1 cellular context compared by ENCODE assay signal in the genomic region with DNA sequence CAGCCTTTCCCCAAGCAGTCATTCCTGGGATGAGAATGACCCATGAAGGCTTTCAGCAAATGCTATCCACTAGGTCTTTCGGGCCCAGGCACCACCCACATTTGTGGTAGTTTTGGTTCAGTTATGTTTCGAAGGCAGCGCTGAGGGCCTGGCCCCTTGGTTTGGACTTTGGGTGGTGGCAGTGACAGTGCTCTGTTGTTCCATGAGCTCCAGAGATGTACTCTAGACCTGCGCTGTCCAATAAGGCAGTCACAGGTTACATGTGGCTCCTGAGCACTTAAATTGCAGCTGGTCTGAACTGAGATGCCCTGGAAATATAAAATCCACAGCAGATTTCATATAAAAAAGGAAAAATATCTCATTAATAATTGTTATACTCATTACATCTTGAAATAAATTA.
A peak's percentile ranks its signal among the peaks of the same experiment; 100 is the strongest.
TF ChIP-seq lines count a peak whose summit lies in the region.

No MANE protein-coding gene starts in this region.

TF ChIP-seq in HepG2, 621 proteins besides CTCF, POLR2A, EP300 and RAD21 (continued from another document and continues in another):
- TF ChIP-seq, protein P1, sequence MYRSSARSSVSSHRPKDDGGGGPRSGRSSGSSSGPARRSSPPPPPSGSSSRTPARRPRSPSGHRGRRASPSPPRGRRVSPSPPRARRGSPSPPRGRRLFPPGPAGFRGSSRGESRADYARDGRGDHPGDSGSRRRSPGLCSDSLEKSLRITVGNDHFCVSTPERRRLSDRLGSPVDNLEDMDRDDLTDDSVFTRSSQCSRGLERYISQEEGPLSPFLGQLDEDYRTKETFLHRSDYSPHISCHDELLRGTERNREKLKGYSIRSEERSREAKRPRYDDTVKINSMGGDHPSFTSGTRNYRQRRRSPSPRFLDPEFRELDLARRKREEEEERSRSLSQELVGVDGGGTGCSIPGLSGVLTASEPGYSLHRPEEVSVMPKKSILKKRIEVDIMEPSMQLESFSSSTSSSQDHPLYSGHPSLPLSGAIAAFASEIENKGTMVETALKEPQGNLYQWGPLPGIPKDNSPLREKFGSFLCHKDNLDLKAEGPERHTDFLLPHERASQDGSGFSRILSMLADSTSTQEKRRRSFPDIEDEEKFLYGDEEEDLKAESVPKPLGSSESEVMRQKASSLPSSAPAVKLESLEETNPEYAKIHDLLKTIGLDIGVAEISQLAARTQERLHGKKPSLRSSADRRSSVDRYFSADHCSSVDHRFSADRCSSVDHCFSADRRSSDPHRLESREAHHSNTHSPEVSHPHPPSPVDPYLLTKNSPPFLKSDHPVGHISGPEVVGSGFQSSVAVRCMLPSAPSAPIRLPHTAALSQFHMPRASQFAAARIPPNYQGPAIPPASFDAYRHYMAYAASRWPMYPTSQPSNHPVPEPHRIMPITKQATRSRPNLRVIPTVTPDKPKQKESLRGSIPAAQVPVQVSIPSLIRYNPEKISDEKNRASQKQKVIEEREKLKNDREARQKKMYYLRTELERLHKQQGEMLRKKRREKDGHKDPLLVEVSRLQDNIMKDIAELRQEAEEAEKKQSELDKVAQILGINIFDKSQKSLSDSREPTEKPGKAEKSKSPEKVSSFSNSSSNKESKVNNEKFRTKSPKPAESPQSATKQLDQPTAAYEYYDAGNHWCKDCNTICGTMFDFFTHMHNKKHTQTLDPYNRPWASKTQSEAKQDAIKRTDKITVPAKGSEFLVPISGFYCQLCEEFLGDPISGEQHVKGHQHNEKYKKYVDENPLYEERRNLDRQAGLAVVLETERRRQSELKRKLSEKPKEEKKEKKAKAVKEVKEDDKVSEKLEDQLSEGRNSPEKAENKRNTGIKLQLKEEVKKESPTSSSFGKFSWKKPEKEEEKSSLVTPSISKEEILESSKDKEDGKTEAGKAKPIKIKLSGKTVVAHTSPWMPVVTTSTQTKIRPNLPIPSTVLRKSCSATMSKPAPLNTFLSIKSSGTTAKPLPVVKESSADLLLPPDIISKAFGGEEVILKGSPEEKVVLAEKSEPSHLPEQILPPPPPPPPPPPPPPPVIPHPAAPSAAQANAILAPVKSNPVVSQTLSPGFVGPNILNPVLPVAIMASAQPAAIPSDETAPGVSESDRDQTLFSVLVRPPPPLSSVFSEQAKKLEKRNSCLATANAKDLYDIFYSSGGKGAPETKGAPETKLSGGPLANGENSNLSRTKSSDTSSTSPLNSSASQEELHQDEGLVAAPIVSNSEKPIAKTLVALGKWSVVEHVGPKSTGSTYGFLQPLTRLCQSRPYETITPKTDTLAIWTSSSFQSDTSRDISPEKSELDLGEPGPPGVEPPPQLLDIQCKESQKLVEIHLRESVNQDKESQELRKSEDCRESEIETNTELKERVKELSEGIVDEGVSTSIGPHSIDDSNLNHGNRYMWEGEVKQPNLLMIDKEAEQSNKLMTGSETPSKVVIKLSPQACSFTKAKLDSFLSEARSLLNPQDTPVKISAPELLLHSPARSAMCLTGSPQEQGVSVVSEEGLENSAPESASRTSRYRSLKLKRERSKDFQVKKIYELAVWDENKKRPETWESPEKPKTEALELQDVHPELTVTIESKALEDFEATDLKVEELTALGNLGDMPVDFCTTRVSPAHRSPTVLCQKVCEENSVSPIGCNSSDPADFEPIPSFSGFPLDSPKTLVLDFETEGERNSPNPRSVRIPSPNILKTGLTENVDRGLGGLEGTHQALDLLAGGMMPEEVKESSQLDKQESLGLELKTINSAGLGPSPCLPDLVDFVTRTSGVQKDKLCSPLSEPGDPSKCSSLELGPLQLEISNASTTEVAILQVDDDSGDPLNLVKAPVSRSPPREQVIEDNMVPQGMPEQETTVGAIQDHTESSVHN (CRISPR knock-in tag; IDR thresholded peaks at IDR 0.05) = no peak
- TF ChIP-seq ZNF616 (CRISPR knock-in tag; IDR thresholded peaks at IDR 0.05; ENCODE audit: low read depth) (no peak), ZBTB42 (CRISPR knock-in tag; IDR thresholded peaks at IDR 0.05) (no peak), TSC22D2 (CRISPR knock-in tag; IDR thresholded peaks at IDR 0.05; ENCODE audit: borderline replicate concordance) (no peak), SMC3 (IDR thresholded peaks at IDR 0.05; ENCODE audit: low read length) (peak; percentile 3; the same call in 1 of the 2 replicates), SNAPC2 (CRISPR knock-in tag; IDR thresholded peaks at IDR 0.05) (no peak), ZNF205 (CRISPR knock-in tag; IDR thresholded peaks at IDR 0.05) (0 out of 2 replicates have a peak, but pooled peaks have one; percentile 24), CENPT (CRISPR knock-in tag; IDR thresholded peaks at IDR 0.05; ENCODE audit: low read depth) (no peak), KDM2A (CRISPR knock-in tag; IDR thresholded peaks at IDR 0.05; ENCODE audit: borderline replicate concordance, low read depth) (no peak), SATB2 (CRISPR knock-in tag; IDR thresholded peaks at IDR 0.05) (no peak), TBP (CRISPR knock-in tag; IDR thresholded peaks at IDR 0.05) (no peak), RFXAP (CRISPR knock-in tag; IDR thresholded peaks at IDR 0.05; ENCODE audit: borderline replicate concordance) (no peak), KDM5A (IDR thresholded peaks at IDR 0.05; ENCODE audit: borderline replicate concordance, low read length) (no peak; the same call in 1 of the 2 replicates), NFKBIZ (CRISPR knock-in tag; IDR thresholded peaks at IDR 0.05) (no peak)
- TF ChIP-seq, protein P2, sequence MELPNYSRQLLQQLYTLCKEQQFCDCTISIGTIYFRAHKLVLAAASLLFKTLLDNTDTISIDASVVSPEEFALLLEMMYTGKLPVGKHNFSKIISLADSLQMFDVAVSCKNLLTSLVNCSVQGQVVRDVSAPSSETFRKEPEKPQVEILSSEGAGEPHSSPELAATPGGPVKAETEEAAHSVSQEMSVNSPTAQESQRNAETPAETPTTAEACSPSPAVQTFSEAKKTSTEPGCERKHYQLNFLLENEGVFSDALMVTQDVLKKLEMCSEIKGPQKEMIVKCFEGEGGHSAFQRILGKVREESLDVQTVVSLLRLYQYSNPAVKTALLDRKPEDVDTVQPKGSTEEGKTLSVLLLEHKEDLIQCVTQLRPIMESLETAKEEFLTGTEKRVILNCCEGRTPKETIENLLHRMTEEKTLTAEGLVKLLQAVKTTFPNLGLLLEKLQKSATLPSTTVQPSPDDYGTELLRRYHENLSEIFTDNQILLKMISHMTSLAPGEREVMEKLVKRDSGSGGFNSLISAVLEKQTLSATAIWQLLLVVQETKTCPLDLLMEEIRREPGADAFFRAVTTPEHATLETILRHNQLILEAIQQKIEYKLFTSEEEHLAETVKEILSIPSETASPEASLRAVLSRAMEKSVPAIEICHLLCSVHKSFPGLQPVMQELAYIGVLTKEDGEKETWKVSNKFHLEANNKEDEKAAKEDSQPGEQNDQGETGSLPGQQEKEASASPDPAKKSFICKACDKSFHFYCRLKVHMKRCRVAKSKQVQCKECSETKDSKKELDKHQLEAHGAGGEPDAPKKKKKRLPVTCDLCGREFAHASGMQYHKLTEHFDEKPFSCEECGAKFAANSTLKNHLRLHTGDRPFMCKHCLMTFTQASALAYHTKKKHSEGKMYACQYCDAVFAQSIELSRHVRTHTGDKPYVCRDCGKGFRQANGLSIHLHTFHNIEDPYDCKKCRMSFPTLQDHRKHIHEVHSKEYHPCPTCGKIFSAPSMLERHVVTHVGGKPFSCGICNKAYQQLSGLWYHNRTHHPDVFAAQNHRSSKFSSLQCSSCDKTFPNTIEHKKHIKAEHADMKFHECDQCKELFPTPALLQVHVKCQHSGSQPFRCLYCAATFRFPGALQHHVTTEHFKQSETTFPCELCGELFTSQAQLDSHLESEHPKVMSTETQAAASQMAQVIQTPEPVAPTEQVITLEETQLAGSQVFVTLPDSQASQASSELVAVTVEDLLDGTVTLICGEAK (IDR thresholded peaks at IDR 0.05) = no peak
- TF ChIP-seq, protein P2 (CRISPR knock-in tag; IDR thresholded peaks at IDR 0.05) = no peak
- TF ChIP-seq, protein P3, sequence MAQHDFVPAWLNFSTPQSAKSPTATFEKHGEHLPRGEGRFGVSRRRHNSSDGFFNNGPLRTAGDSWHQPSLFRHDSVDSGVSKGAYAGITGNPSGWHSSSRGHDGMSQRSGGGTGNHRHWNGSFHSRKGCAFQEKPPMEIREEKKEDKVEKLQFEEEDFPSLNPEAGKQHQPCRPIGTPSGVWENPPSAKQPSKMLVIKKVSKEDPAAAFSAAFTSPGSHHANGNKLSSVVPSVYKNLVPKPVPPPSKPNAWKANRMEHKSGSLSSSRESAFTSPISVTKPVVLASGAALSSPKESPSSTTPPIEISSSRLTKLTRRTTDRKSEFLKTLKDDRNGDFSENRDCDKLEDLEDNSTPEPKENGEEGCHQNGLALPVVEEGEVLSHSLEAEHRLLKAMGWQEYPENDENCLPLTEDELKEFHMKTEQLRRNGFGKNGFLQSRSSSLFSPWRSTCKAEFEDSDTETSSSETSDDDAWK (CRISPR knock-in tag; IDR thresholded peaks at IDR 0.05) = no peak
- TF ChIP-seq, protein P4, sequence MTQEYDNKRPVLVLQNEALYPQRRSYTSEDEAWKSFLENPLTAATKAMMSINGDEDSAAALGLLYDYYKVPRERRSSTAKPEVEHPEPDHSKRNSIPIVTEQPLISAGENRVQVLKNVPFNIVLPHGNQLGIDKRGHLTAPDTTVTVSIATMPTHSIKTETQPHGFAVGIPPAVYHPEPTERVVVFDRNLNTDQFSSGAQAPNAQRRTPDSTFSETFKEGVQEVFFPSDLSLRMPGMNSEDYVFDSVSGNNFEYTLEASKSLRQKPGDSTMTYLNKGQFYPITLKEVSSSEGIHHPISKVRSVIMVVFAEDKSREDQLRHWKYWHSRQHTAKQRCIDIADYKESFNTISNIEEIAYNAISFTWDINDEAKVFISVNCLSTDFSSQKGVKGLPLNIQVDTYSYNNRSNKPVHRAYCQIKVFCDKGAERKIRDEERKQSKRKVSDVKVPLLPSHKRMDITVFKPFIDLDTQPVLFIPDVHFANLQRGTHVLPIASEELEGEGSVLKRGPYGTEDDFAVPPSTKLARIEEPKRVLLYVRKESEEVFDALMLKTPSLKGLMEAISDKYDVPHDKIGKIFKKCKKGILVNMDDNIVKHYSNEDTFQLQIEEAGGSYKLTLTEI (CRISPR knock-in tag; conservative IDR thresholded peaks at IDR 0.05) = no peak
- TF ChIP-seq, protein P5, sequence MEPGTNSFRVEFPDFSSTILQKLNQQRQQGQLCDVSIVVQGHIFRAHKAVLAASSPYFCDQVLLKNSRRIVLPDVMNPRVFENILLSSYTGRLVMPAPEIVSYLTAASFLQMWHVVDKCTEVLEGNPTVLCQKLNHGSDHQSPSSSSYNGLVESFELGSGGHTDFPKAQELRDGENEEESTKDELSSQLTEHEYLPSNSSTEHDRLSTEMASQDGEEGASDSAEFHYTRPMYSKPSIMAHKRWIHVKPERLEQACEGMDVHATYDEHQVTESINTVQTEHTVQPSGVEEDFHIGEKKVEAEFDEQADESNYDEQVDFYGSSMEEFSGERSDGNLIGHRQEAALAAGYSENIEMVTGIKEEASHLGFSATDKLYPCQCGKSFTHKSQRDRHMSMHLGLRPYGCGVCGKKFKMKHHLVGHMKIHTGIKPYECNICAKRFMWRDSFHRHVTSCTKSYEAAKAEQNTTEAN (CRISPR knock-in tag; conservative IDR thresholded peaks at IDR 0.05) = no peak
- TF ChIP-seq, protein P6, sequence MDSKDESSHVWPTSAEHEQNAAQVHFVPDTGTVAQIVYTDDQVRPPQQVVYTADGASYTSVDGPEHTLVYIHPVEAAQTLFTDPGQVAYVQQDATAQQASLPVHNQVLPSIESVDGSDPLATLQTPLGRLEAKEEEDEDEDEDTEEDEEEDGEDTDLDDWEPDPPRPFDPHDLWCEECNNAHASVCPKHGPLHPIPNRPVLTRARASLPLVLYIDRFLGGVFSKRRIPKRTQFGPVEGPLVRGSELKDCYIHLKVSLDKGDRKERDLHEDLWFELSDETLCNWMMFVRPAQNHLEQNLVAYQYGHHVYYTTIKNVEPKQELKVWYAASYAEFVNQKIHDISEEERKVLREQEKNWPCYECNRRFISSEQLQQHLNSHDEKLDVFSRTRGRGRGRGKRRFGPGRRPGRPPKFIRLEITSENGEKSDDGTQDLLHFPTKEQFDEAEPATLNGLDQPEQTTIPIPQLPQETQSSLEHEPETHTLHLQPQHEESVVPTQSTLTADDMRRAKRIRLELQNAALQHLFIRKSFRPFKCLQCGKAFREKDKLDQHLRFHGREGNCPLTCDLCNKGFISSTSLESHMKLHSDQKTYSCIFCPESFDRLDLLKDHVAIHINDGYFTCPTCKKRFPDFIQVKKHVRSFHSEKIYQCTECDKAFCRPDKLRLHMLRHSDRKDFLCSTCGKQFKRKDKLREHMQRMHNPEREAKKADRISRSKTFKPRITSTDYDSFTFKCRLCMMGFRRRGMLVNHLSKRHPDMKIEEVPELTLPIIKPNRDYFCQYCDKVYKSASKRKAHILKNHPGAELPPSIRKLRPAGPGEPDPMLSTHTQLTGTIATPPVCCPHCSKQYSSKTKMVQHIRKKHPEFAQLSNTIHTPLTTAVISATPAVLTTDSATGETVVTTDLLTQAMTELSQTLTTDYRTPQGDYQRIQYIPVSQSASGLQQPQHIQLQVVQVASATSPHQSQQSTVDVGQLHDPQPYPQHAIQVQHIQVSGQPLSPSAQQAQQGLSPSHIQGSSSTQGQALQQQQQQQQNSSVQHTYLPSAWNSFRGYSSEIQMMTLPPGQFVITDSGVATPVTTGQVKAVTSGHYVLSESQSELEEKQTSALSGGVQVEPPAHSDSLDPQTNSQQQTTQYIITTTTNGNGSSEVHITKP (CRISPR knock-in tag; IDR thresholded peaks at IDR 0.05; ENCODE audit: low read depth) = no peak
- TF ChIP-seq, protein P7, sequence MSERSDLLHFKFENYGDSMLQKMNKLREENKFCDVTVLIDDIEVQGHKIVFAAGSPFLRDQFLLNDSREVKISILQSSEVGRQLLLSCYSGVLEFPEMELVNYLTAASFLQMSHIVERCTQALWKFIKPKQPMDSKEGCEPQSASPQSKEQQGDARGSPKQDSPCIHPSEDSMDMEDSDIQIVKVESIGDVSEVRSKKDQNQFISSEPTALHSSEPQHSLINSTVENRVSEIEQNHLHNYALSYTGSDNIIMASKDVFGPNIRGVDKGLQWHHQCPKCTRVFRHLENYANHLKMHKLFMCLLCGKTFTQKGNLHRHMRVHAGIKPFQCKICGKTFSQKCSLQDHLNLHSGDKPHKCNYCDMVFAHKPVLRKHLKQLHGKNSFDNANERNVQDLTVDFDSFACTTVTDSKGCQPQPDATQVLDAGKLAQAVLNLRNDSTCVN (CRISPR knock-in tag; IDR thresholded peaks at IDR 0.05; ENCODE audit: borderline replicate concordance) = peak; percentile 99
